1 cellular context compared by ENCODE assay signal in the genomic region with DNA sequence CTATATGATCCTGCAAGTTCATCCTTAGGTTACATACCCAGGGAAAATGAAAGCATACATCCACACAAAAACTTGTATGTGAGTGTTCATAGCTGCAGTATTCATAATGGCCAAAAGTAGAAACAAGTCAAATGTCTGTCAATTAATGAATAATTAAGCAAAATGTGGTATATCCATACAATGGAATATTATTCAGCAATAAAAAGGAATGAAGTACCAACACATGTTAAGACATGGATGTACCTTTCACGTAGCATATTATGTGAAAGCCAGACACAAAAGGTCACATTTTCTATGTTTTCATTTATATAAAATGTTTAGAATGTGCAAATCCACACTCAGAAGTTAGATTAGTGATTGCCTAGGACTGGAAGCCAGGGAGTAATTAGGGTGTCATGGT.
TF ChIP-seq lines count a peak whose summit lies in the region.

No MANE protein-coding gene starts in this region.

TF ChIP-seq in SK-N-SH, 30 proteins besides CTCF, POLR2A, EP300 and RAD21 (continued from another document):
- TF ChIP-seq, protein P1, sequence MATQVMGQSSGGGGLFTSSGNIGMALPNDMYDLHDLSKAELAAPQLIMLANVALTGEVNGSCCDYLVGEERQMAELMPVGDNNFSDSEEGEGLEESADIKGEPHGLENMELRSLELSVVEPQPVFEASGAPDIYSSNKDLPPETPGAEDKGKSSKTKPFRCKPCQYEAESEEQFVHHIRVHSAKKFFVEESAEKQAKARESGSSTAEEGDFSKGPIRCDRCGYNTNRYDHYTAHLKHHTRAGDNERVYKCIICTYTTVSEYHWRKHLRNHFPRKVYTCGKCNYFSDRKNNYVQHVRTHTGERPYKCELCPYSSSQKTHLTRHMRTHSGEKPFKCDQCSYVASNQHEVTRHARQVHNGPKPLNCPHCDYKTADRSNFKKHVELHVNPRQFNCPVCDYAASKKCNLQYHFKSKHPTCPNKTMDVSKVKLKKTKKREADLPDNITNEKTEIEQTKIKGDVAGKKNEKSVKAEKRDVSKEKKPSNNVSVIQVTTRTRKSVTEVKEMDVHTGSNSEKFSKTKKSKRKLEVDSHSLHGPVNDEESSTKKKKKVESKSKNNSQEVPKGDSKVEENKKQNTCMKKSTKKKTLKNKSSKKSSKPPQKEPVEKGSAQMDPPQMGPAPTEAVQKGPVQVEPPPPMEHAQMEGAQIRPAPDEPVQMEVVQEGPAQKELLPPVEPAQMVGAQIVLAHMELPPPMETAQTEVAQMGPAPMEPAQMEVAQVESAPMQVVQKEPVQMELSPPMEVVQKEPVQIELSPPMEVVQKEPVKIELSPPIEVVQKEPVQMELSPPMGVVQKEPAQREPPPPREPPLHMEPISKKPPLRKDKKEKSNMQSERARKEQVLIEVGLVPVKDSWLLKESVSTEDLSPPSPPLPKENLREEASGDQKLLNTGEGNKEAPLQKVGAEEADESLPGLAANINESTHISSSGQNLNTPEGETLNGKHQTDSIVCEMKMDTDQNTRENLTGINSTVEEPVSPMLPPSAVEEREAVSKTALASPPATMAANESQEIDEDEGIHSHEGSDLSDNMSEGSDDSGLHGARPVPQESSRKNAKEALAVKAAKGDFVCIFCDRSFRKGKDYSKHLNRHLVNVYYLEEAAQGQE (IDR thresholded peaks at IDR 0.05; ENCODE audit: low read depth, low read length): no peak
- no peak for TF ChIP-seq GATA2 (CRISPR knock-in tag; IDR thresholded peaks at IDR 0.05)
